In genomic region chr18:43571078-43571689, GRCh38 we compare ENCODE assay signal across 9 cellular contexts.
A peak's percentile ranks its signal among the peaks of the same experiment; 100 is the strongest.
DNase-seq lines count a peak whose midpoint lies in the region; ATAC-seq and TF ChIP-seq lines count a peak whose summit lies in the region.
"Had no signal": no experiment of that assay in that cellular context is flagged by ENCODE, and none has a peak within 500 bp of the region (broad histone marks: within the 10 kb centered on the region; RNA-seq: fewer than 3 reads in every experiment).

No MANE protein-coding gene starts in this region.

- intact Hi-C loops in psoas muscle (cut with DNase I): loop anchor here in 1 of 2 donors (1.0 kb wide), 1 partner anchor 16 kb away; no protein-coding TSS in a partner anchor
- intact Hi-C loops in aorta (cut with DNase I): loop anchor here in 1 of 2 donors (2.0 kb wide), 1 partner anchor 16 kb away; no protein-coding TSS in a partner anchor

- H3K27me3 ChIP-seq in psoas muscle (ENCODE audit: insufficient read depth in 3 of 3, low read length in 2 of 3) (no peaks in the 10 kb centered on the region), aorta (ENCODE audit: control insufficient read depth in 1 of 2, insufficient read depth in 2 of 2, low read length in 1 of 2) (no peaks in the 10 kb centered on the region)

- H3K9me3 ChIP-seq in psoas muscle (no peaks in the 10 kb centered on the region), aorta (ENCODE audit: control insufficient read depth, low read length) (no peaks in the 10 kb centered on the region)

- no peaks in the 10 kb centered on the region for H3K4me1 ChIP-seq in psoas muscle
- no peaks in the 10 kb centered on the region for H3K4me1 ChIP-seq in aorta (ENCODE audit: control insufficient read depth in 1 of 2, insufficient read depth in 2 of 2, low read length in 2 of 2)

- H3K36me3 ChIP-seq in psoas muscle (ENCODE audit: insufficient read depth in 1 of 2, low read depth in 1 of 2) (no peaks in the 10 kb centered on the region), aorta (ENCODE audit: control insufficient read depth in 1 of 2, insufficient read depth in 2 of 2, low read length in 1 of 2) (no peaks in the 10 kb centered on the region)

- H3K27ac ChIP-seq in psoas muscle: no peak overlapping the region
- no peak overlapping the region for H3K27ac ChIP-seq in aorta (ENCODE audit: low read depth in 1 of 2, low read length in 2 of 2)
- H3K27ac ChIP-seq: skin epidermis had no signal

- H3K4me3 ChIP-seq in fibroblast of villous mesenchyme (ENCODE audit: low read depth, low read length) (no peak overlapping the region), psoas muscle (no peak overlapping the region), aorta (ENCODE audit: low read length in 2 of 2) (no peak overlapping the region)
- H3K4me3 ChIP-seq: skin epidermis had no signal

- DNase-seq in EL (peak; percentile 43), MV-4-11 (lab: John Stamatoyannopoulos, UW) (peak; percentile 9), SKM-1 treated with dmso at 0.1 percent for 144 hours (lab: John Stamatoyannopoulos, UW; ENCODE audit: unreplicated experiment) (peak; percentile 18), fibroblast of villous mesenchyme (ENCODE audit: low read depth) (peak; percentile 54), psoas muscle (no peak), T-helper 9 cell (no peak), aorta (no peak)

- WGBS in psoas muscle, 3 donors: 27 to 38% (median 28%) methylated on average over 4 of the region's 4 CpGs
- 29 to 33% methylated on average over 4 of the region's 4 CpGs for WGBS in aorta, 2 donors

- TF ChIP-seq CTCF in fibroblast of villous mesenchyme (IDR thresholded peaks at IDR 0.05; ENCODE audit: insufficient read depth, low read depth, low read length): peak; percentile 73
- peak; percentile 68 for TF ChIP-seq CTCF in psoas muscle (IDR thresholded peaks at IDR 0.05)

- peak; percentile 53 for ATAC-seq in GM21515 (IDR thresholded peaks at IDR 0.05; ENCODE audit: unreplicated experiment)
- ATAC-seq in psoas muscle: no peak
- ATAC-seq in aorta (ENCODE audit: low FRiP score): no peak

Comparison
In these comparisons a context has a peak if more than half of its experiments do, and no peak if none do; other contexts are left out.
1. DNase-seq: peak in EL (single experiment), MV-4-11 (single experiment), SKM-1 treated with dmso at 0.1 percent for 144 hours (single experiment) and fibroblast of villous mesenchyme (single experiment); none in psoas muscle (0 of 2), T-helper 9 cell (single experiment) and aorta (0 of 2).